ENCODE assay signal across 1 cellular context in genomic region chr22:22358686-22359085, GRCh38.
TF ChIP-seq lines count a peak whose summit lies in the region.

No MANE protein-coding gene starts in this region.

TF ChIP-seq in K562, 482 proteins besides CTCF, POLR2A, EP300 and RAD21 (continued from another document and continues in another):
- TF ChIP-seq TEAD2 (tag; IDR thresholded peaks at IDR 0.05) (no peak), SFPQ (IDR thresholded peaks at IDR 0.05; ENCODE audit: low read depth, low read length) (no peak), CBX3 (IDR thresholded peaks at IDR 0.05; ENCODE audit: borderline replicate concordance in 1 of 2, low read length in 2 of 2) (no peak), PPARD (CRISPR knock-in tag; IDR thresholded peaks at IDR 0.05) (peak; percentile 76; the same call in 1 of the 2 replicates), PHTF2 (CRISPR knock-in tag; IDR thresholded peaks at IDR 0.05) (0 out of 2 replicates have a peak, but pooled peaks have one; percentile 50), ETV5 (CRISPR knock-in tag; IDR thresholded peaks at IDR 0.05; ENCODE audit: low read depth) (no peak), ILF3 (IDR thresholded peaks at IDR 0.05; ENCODE audit: borderline replicate concordance) (no peak), HNRNPUL1 (IDR thresholded peaks at IDR 0.05; ENCODE audit: low read length) (no peak), RBM15 (IDR thresholded peaks at IDR 0.05; ENCODE audit: insufficient read depth, low read length) (no peak), RREB1 (CRISPR knock-in tag; IDR thresholded peaks at IDR 0.05) (no peak), ZNF398 (CRISPR knock-in tag; IDR thresholded peaks at IDR 0.05) (no peak), HMGN3 (IDR thresholded peaks at IDR 0.05; ENCODE audit: borderline replicate concordance, extremely low read depth, insufficient read length, low read depth, low read length) (no peak), ZNF699 (CRISPR knock-in tag; IDR thresholded peaks at IDR 0.05; ENCODE audit: insufficient replicate concordance) (peak; percentile 2), FOXA3 (CRISPR knock-in tag; conservative IDR thresholded peaks at IDR 0.05 in 1 of 2, IDR thresholded peaks at IDR 0.05 in 1 of 2) (no peak), KAT8 (IDR thresholded peaks at IDR 0.05; ENCODE audit: low read depth) (no peak), USF1 (CRISPR knock-in tag; IDR thresholded peaks at IDR 0.05) (no peak), HDAC1 (IDR thresholded peaks at IDR 0.05) (no peak), SIN3A (IDR thresholded peaks at IDR 0.05; ENCODE audit: borderline replicate concordance in 2 of 2, control insufficient read depth in 1 of 2, low read depth in 2 of 2, low read length in 2 of 2) (no peak), ARID2 (IDR thresholded peaks at IDR 0.05) (no peak), SAFB2 (IDR thresholded peaks at IDR 0.05; ENCODE audit: borderline replicate concordance, low read depth, low read length, severe bottlenecking) (no peak), ZNF23 (CRISPR knock-in tag; IDR thresholded peaks at IDR 0.05) (no peak), ZBTB49 (CRISPR knock-in tag; IDR thresholded peaks at IDR 0.05; ENCODE audit: borderline replicate concordance) (no peak), CBX8 (IDR thresholded peaks at IDR 0.05; ENCODE audit: borderline replicate concordance, extremely low read depth, low read depth, low read length, poor library complexity, severe bottlenecking) (no peak), ZKSCAN8 (CRISPR knock-in tag; IDR thresholded peaks at IDR 0.05) (no peak), CREBBP (IDR thresholded peaks at IDR 0.05; ENCODE audit: low read depth, low read length) (no peak), TRIM28 (IDR thresholded peaks at IDR 0.05) (no peak), SNRNP70 (optimal IDR thresholded peaks at IDR 0.05; ENCODE audit: low read depth, low read length) (no peak), ATF6 (CRISPR knock-in tag; IDR thresholded peaks at IDR 0.05) (no peak), ZNF445 (CRISPR knock-in tag; IDR thresholded peaks at IDR 0.05; ENCODE audit: low read depth) (no peak), ZEB2 (IDR thresholded peaks at IDR 0.05) (no peak), ZNF347 (CRISPR knock-in tag; IDR thresholded peaks at IDR 0.05; ENCODE audit: low read depth) (no peak), NFE2L1 (tag; IDR thresholded peaks at IDR 0.05; ENCODE audit: borderline replicate concordance, low read depth) (no peak), HDAC8 (tag; IDR thresholded peaks at IDR 0.05) (no peak), ELF4 (CRISPR knock-in tag; IDR thresholded peaks at IDR 0.05) (0 out of 2 replicates have a peak, but pooled peaks have one; percentile 10), U2AF1 (optimal IDR thresholded peaks at IDR 0.05; ENCODE audit: low read depth, low read length) (no peak), ARID3B (CRISPR knock-in tag; IDR thresholded peaks at IDR 0.05; ENCODE audit: borderline replicate concordance) (0 out of 2 replicates have a peak, but pooled peaks have one; percentile 57), NFXL1 (CRISPR knock-in tag; IDR thresholded peaks at IDR 0.05) (no peak), ZBTB26 (CRISPR knock-in tag; IDR thresholded peaks at IDR 0.05) (peak; percentile 75; the same call in 1 of the 2 replicates)
- TF ChIP-seq, protein P1, sequence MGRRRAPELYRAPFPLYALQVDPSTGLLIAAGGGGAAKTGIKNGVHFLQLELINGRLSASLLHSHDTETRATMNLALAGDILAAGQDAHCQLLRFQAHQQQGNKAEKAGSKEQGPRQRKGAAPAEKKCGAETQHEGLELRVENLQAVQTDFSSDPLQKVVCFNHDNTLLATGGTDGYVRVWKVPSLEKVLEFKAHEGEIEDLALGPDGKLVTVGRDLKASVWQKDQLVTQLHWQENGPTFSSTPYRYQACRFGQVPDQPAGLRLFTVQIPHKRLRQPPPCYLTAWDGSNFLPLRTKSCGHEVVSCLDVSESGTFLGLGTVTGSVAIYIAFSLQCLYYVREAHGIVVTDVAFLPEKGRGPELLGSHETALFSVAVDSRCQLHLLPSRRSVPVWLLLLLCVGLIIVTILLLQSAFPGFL (CRISPR knock-in tag; IDR thresholded peaks at IDR 0.05) = no peak
- TF ChIP-seq, protein P2, sequence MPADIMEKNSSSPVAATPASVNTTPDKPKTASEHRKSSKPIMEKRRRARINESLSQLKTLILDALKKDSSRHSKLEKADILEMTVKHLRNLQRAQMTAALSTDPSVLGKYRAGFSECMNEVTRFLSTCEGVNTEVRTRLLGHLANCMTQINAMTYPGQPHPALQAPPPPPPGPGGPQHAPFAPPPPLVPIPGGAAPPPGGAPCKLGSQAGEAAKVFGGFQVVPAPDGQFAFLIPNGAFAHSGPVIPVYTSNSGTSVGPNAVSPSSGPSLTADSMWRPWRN (IDR thresholded peaks at IDR 0.05; ENCODE audit: low read depth) = no peak
